1 cellular context compared by ENCODE assay signal in the genomic region with DNA sequence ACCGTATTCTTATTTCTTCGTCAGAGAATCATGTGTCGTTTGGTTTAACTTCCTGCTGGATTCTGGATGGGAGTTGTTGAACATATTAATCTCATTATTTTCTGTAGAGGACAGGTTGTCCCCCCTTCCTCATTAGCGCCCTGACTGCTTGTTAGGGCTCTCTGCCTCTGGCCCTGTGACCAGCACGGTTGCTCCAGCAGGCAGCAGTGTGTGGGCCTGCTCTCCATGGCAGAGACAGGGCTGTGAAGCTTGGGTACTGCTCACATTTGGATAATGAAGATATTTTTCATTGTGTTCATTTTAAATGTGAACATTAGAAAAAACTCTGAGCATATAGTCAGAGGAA.
TF ChIP-seq lines count a peak whose summit lies in the region.

No MANE protein-coding gene starts in this region.

TF ChIP-seq in WTC11, 78 proteins besides CTCF, POLR2A, EP300 and RAD21 (continued from another document):
- TF ChIP-seq, protein P1, sequence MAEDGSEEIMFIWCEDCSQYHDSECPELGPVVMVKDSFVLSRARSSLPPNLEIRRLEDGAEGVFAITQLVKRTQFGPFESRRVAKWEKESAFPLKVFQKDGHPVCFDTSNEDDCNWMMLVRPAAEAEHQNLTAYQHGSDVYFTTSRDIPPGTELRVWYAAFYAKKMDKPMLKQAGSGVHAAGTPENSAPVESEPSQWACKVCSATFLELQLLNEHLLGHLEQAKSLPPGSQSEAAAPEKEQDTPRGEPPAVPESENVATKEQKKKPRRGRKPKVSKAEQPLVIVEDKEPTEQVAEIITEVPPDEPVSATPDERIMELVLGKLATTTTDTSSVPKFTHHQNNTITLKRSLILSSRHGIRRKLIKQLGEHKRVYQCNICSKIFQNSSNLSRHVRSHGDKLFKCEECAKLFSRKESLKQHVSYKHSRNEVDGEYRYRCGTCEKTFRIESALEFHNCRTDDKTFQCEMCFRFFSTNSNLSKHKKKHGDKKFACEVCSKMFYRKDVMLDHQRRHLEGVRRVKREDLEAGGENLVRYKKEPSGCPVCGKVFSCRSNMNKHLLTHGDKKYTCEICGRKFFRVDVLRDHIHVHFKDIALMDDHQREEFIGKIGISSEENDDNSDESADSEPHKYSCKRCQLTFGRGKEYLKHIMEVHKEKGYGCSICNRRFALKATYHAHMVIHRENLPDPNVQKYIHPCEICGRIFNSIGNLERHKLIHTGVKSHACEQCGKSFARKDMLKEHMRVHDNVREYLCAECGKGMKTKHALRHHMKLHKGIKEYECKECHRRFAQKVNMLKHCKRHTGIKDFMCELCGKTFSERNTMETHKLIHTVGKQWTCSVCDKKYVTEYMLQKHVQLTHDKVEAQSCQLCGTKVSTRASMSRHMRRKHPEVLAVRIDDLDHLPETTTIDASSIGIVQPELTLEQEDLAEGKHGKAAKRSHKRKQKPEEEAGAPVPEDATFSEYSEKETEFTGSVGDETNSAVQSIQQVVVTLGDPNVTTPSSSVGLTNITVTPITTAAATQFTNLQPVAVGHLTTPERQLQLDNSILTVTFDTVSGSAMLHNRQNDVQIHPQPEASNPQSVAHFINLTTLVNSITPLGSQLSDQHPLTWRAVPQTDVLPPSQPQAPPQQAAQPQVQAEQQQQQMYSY (CRISPR knock-in tag; IDR thresholded peaks at IDR 0.05), result no peak
- TF ChIP-seq MYBL2 (CRISPR knock-in tag; IDR thresholded peaks at IDR 0.05) (no peak), IRF2 (CRISPR knock-in tag; IDR thresholded peaks at IDR 0.05; ENCODE audit: borderline replicate concordance, low read depth) (no peak), JAZF1 (CRISPR knock-in tag; IDR thresholded peaks at IDR 0.05) (no peak), NFATC4 (CRISPR knock-in tag; IDR thresholded peaks at IDR 0.05) (no peak)
- TF ChIP-seq, protein P2, sequence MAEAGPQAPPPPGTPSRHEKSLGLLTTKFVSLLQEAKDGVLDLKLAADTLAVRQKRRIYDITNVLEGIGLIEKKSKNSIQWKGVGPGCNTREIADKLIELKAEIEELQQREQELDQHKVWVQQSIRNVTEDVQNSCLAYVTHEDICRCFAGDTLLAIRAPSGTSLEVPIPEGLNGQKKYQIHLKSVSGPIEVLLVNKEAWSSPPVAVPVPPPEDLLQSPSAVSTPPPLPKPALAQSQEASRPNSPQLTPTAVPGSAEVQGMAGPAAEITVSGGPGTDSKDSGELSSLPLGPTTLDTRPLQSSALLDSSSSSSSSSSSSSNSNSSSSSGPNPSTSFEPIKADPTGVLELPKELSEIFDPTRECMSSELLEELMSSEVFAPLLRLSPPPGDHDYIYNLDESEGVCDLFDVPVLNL (CRISPR knock-in tag; IDR thresholded peaks at IDR 0.05; ENCODE audit: borderline replicate concordance, low read depth), result no peak
- TF ChIP-seq, protein P3, sequence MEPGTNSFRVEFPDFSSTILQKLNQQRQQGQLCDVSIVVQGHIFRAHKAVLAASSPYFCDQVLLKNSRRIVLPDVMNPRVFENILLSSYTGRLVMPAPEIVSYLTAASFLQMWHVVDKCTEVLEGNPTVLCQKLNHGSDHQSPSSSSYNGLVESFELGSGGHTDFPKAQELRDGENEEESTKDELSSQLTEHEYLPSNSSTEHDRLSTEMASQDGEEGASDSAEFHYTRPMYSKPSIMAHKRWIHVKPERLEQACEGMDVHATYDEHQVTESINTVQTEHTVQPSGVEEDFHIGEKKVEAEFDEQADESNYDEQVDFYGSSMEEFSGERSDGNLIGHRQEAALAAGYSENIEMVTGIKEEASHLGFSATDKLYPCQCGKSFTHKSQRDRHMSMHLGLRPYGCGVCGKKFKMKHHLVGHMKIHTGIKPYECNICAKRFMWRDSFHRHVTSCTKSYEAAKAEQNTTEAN (CRISPR knock-in tag; IDR thresholded peaks at IDR 0.05), result no peak
